ENCODE assay signal across 16 cellular contexts in the genomic region with DNA sequence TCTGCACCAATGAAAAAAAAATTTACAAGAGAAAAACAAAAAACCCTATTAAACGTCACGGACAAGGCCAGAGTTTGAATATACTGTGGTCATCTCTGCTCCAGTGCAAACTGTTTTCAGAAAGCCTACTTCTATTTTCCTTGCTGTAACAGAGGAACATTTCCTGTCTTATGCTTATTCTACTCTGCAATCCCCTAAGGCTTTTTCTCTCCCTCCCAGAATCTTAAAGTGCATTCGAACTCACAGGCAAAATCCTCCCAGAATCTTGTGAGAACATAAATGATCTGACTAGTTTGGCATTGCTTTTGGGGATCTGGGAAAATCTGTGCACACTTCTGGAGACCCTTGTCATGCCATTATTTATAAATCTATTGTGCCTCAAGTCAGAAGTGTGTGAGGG. TPM values are rescaled to one million over a fixed set of nuclear protein-coding genes. Genes with fewer than 3 reads are reported as not detected.
"Had no signal": no experiment of that assay in that cellular context is flagged by ENCODE, and none has a peak within 500 bp of the region (broad histone marks: within the 10 kb centered on the region; RNA-seq: fewer than 3 reads in every experiment).

No MANE protein-coding gene starts in this region.

RNA-seq across cellular contexts. Expression of gene DBET, which starts 0.5 kb away (rescaled TPM):
- total RNA-seq: activated B cell treated with CpG ODN at 0.5 μM for 24 hours; activated CD4-positive, alpha-beta memory T cell treated with anti-CD3 and anti-CD28 coated beads for 36 hours; activated CD4-positive, alpha-beta T cell treated with anti-CD3 and anti-CD28 coated beads, Interleukin-2, amount 10 ng/mL, durations not matched to agents 24 days and 14 days; activated CD8-positive, alpha-beta memory T cell treated with anti-CD3 and anti-CD28 coated beads for 36 hours; activated CD8-positive, alpha-beta T cell treated with anti-CD3 and anti-CD28 coated beads for 36 hours; activated naive CD4-positive, alpha-beta T cell treated with anti-CD3 and anti-CD28 coated beads, Interleukin-2, amount 50 U/mL, for 72 hours; activated naive CD8-positive, alpha-beta T cell treated with anti-CD3 and anti-CD28 coated beads for 36 hours; activated T-cell treated with anti-CD3 and anti-CD28 coated beads, Interleukin-2, amount 50 U/mL, for 72 hours; activated T-helper 1 cell treated with anti-CD3 and anti-CD28 coated beads, Interleukin-12 subunit alpha, Interleukin-12 subunit beta, Interleukin-2, Interleukin-4 antibody, amounts not matched to agents 30 ng/mL and 10 ng/mL and 1 ng/mL, durations not matched to agents 14 hours and 24 hours and 36 hours; activated T-helper 17 cell treated with anti-CD3 and anti-CD28 coated beads, Interleukin-2, amount 50 U/mL, for 72 hours; ascending aorta; bronchial epithelial cell; cardiac muscle cell had no signal
- polyA plus RNA-seq: adipose tissue, cardiac muscle cell had no signal

RNA-seq across cellular contexts. Expression of gene FRG2, which starts 37.8 kb away (rescaled TPM):
- total RNA-seq: activated B cell treated with CpG ODN at 0.5 μM for 24 hours; activated CD4-positive, alpha-beta T cell treated with anti-CD3 and anti-CD28 coated beads, Interleukin-2, amount 10 ng/mL, durations not matched to agents 24 days and 14 days; activated CD8-positive, alpha-beta T cell treated with anti-CD3 and anti-CD28 coated beads for 36 hours; activated naive CD4-positive, alpha-beta T cell treated with anti-CD3 and anti-CD28 coated beads for 36 hours; activated T-cell treated with anti-CD3 and anti-CD28 coated beads, Interleukin-2, amount 50 U/mL, for 4 hours; activated T-cell treated with anti-CD3 and anti-CD28 coated beads, Interleukin-2, amount 50 U/mL, for 72 hours; activated T-helper 1 cell treated with anti-CD3 and anti-CD28 coated beads, Interleukin-12 subunit alpha, Interleukin-12 subunit beta, Interleukin-2, Interleukin-4 antibody, amounts not matched to agents 30 ng/mL and 10 ng/mL and 1 ng/mL, durations not matched to agents 14 hours and 24 hours and 36 hours; ascending aorta; bronchial epithelial cell; cardiac muscle cell had no signal
- polyA plus RNA-seq: cardiac muscle cell had no signal
